9 cellular contexts compared by ENCODE assay signal in genomic region chr6:7147051-7147671, GRCh38. TPM values are rescaled to one million over a fixed set of nuclear protein-coding genes. Genes with fewer than 3 reads are reported as not detected.
DNase-seq lines count a peak whose midpoint lies in the region; ATAC-seq and TF ChIP-seq lines count a peak whose summit lies in the region.
"Had no signal": no experiment of that assay in that cellular context is flagged by ENCODE, and none has a peak within 500 bp of the region (broad histone marks: within the 10 kb centered on the region; RNA-seq: fewer than 3 reads in every experiment).

No MANE protein-coding gene starts in this region.

- in situ Hi-C loops in SK-MEL-5 (cut with HindIII; ENCODE audit: low pct_unique_long_range_greater_than_20kb, low sequenced_read_pairs), result no loop called here

- peaks cover 14% of the 10 kb centered on the region for H3F3A ChIP-seq in smooth muscle cell (ENCODE audit: low read depth)

- peak overlapping the region; percentile 62 for H3K9ac ChIP-seq in smooth muscle cell (ENCODE audit: low read depth)

- DNase-seq in SK-MEL-5 (ENCODE audit: low read depth, low spot score) (peak; percentile 36), smooth muscle cell (lab: John Stamatoyannopoulos, UW; ENCODE audit: unreplicated experiment) (no peak), omental fat pad (ENCODE audit: low spot score) (no peak)

- H4K20me1 ChIP-seq in smooth muscle cell (ENCODE audit: low read depth), result peaks cover 92% of the 10 kb centered on the region

- H3K79me2 ChIP-seq in smooth muscle cell (ENCODE audit: low read depth), result peaks cover 96% of the 10 kb centered on the region

- TF ChIP-seq CTCF in gastroesophageal sphincter (IDR thresholded peaks at IDR 0.05), result no peak
- TF ChIP-seq CTCF in smooth muscle cell (IDR thresholded peaks at IDR 0.05; ENCODE audit: borderline replicate concordance, insufficient read depth, poor library complexity, severe bottlenecking), result no peak
- TF ChIP-seq CTCF in omental fat pad (IDR thresholded peaks at IDR 0.05), result no peak

- H3K4me1 ChIP-seq in gastroesophageal sphincter (peaks cover 21 to 91% (median 44%) of the 10 kb centered on the region in 3 donors), smooth muscle cell (ENCODE audit: low read depth) (peaks cover 63% of the 10 kb centered on the region)

- WGBS in gastroesophageal sphincter (ENCODE audit: low coverage in 1 of 2), 2 donors, result 35 to 43% methylated on average over 4 to 7 of the region's 7 CpGs
- WGBS in smooth muscle cell (ENCODE audit: low lambda C conversion rate), result 45% methylated on average over 7 of the region's 7 CpGs

- H3K27me3 ChIP-seq in gastroesophageal sphincter (no peaks in the 10 kb centered on the region), smooth muscle cell (ENCODE audit: low read depth) (no peaks in the 10 kb centered on the region)

- H2AFZ ChIP-seq in smooth muscle cell (ENCODE audit: low read depth), result no peak overlapping the region

- H3K9me3 ChIP-seq in gastroesophageal sphincter (no peaks in the 10 kb centered on the region), smooth muscle cell (replicated peaks; ENCODE audit: low read depth) (no peaks in the 10 kb centered on the region)

- H3K4me2 ChIP-seq in smooth muscle cell, result peak overlapping the region; percentile 80

- peak overlapping the region; percentile 55 to 97 (median 92) for H3K27ac ChIP-seq in gastroesophageal sphincter
- peak overlapping the region; percentile 94 for H3K27ac ChIP-seq in smooth muscle cell (ENCODE audit: low read depth)

- peak; percentile 4 for ATAC-seq in HG02759 (IDR thresholded peaks at IDR 0.05; ENCODE audit: unreplicated experiment)
- no peak for ATAC-seq in gastroesophageal sphincter
- no peak for ATAC-seq in GM19467 (IDR thresholded peaks at IDR 0.05; ENCODE audit: unreplicated experiment)
- ATAC-seq in omental fat pad (ENCODE audit: low FRiP score), result no peak
- ATAC-seq in HG02763 (IDR thresholded peaks at IDR 0.05; ENCODE audit: unreplicated experiment), result no peak
- ATAC-seq in GM21526 (IDR thresholded peaks at IDR 0.05; ENCODE audit: low FRiP score, unreplicated experiment), result no peak

- no peak for TF ChIP-seq EP300 in gastroesophageal sphincter (IDR thresholded peaks at IDR 0.05)

- H3K4me3 ChIP-seq in gastroesophageal sphincter (no peak overlapping the region), smooth muscle cell (no peak overlapping the region)
- H3K4me3 ChIP-seq: lung had no signal

- H3K36me3 ChIP-seq in gastroesophageal sphincter (no peaks in the 10 kb centered on the region), smooth muscle cell (ENCODE audit: low read depth) (no peaks in the 10 kb centered on the region)

- no peak for TF ChIP-seq POLR2A in gastroesophageal sphincter (IDR thresholded peaks at IDR 0.05)

RNA-seq across cellular contexts. Expression of gene RREB1, which starts 39.4 kb away (rescaled TPM):
- total RNA-seq in SK-MEL-5 (2014; rRNA removed; shearing (Covaris generic)), result 15.7 and 19.5 TPM in 2 replicates
- polyA plus RNA-seq in SK-MEL-5 (2015; cell fraction: cytosol; rRNA removed), result 20.0 and 26.7 TPM in 2 replicates
- polyA plus RNA-seq in SK-MEL-5 (2015; cell fraction: nucleus; rRNA removed), result 18.9 and 21.5 TPM in 2 replicates
- total RNA-seq in gastroesophageal sphincter (10 to 100 TPM; 20.3 to 40.8 (median 28.1) TPM), smooth muscle cell (19.8 and 26.1 TPM in 2 replicates), omental fat pad (10 to 100 TPM; 24.9 to 48.1 (median 40.6) TPM)
- 13.2 and 17.7 TPM in 2 replicates for polyA plus RNA-seq in smooth muscle cell
